Comparison of ENCODE assay signal across 8 cellular contexts in the genomic region with DNA sequence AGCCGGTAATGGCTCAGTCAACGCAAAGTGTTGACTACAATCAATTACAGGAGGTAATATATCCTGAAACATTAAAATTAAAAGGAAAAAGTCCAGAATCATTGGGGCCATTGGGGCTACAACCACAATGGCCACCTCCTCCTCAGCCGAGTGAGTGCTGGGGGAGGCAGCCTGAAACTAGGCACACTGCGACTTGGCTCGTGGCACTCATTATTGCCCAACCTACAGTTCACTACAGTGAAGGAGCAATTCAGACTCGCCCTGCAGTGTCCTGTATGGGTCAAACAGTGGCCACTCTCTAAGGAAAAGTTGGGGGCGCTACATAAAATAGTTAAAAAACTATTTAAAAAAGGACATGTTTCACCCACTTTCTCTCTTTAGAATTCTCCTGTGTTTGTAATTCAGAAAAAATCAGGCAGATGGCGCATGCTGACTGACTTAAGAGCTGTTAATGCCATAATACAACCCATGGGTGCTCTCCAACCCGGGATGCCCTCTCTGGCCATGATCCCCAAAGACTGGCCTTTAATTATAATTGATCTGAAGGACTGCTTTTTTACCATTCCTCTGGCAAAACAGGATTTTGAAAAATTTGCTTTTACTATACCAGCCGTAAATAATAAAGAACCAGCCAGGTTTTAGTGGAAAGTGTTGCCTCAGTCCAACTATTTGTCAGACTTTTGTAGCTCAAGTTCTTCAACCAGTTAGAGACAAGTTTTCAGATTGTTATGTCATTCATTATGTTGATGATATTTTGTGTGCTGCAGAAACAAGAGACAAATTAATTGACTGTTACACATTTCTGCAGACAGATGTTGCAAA. TPM values are rescaled to one million over a fixed set of nuclear protein-coding genes. Genes with fewer than 3 reads are reported as not detected.
A peak's percentile ranks its signal among the peaks of the same experiment; 100 is the strongest.
DNase-seq lines count a peak whose midpoint lies in the region; ATAC-seq and TF ChIP-seq lines count a peak whose summit lies in the region.
"Not testable (repeated sequence)": the region's sequence is repeated elsewhere in the genome, so short reads cannot be mapped to it uniquely, and the experiment has no call there.

No MANE protein-coding gene starts in this region.

- H3K27me3 Mint-ChIP-seq in activated naive CD4-positive, alpha-beta T cell treated with anti-CD3 and anti-CD28 coated beads, Interleukin-2, amount 10 ng/mL, durations not matched to agents 7 days and 5 days = not testable (repeated sequence)

- H3K27me3 ChIP-seq in RWPE2 (ENCODE audit: insufficient read depth, poor library complexity, severe bottlenecking); esophagus muscularis mucosa: not testable (repeated sequence)

- not testable (repeated sequence) for H3K27ac Mint-ChIP-seq in activated naive CD4-positive, alpha-beta T cell treated with anti-CD3 and anti-CD28 coated beads, Interleukin-2, amount 10 ng/mL, durations not matched to agents 7 days and 5 days

- 77% methylated on average over 10 of the region's 10 CpGs for WGBS in esophagus muscularis mucosa

- CTCF ChIA-PET in activated naive CD4-positive, alpha-beta T cell treated with anti-CD3 and anti-CD28 coated beads, Interleukin-2, amount 10 ng/mL, durations not matched to agents 7 days and 5 days (lab: Charles Lee) = interaction anchor here (0.6 to 1.7 kb wide), 6 partner anchors 8 to 280 kb away, joined by 3 to 8 read pairs (median 4); no protein-coding TSS in a partner anchor

- H3K4me1 ChIP-seq in RWPE2 (ENCODE audit: insufficient read depth, poor library complexity, severe bottlenecking); esophagus muscularis mucosa: not testable (repeated sequence)

- peak; percentile 58; the same call in 1 of the 3 replicates for ATAC-seq in RWPE2 (ENCODE audit: low read depth)

- H3K4me3 ChIP-seq in AG09309 (ENCODE audit: control insufficient read depth, low read depth, low read length); RWPE2 (ENCODE audit: severe bottlenecking); esophagus muscularis mucosa: not testable (repeated sequence)

- not testable (repeated sequence) for H3K4me3 Mint-ChIP-seq in activated naive CD4-positive, alpha-beta T cell treated with anti-CD3 and anti-CD28 coated beads, Interleukin-2, amount 10 ng/mL, durations not matched to agents 7 days and 5 days

- TF ChIP-seq POLR2A in esophagus muscularis mucosa (IDR thresholded peaks at IDR 0.05; ENCODE audit: low read depth) = not testable (repeated sequence)

- peaks cover 15% of the 10 kb centered on the region for H3K36me3 Mint-ChIP-seq in activated naive CD4-positive, alpha-beta T cell treated with anti-CD3 and anti-CD28 coated beads, Interleukin-2, amount 10 ng/mL, durations not matched to agents 7 days and 5 days

- not testable (repeated sequence) for H3K4me1 Mint-ChIP-seq in activated naive CD4-positive, alpha-beta T cell treated with anti-CD3 and anti-CD28 coated beads, Interleukin-2, amount 10 ng/mL, durations not matched to agents 7 days and 5 days

- DNase-seq in AG09309 (ENCODE audit: low read depth) (peak; percentile 8), NAMALWA (ENCODE audit: low spot score) (peak; percentile 73), kidney tubule cell (ENCODE audit: low spot score) (peak; percentile 47), putamen (ENCODE audit: low spot score) (peak; percentile 45)
- DNase-seq in GM10266 (ENCODE audit: extremely low spot score); RWPE2 (ENCODE audit: low spot score); esophagus muscularis mucosa (ENCODE audit: extremely low spot score): not testable (repeated sequence)
- peak; percentile 43 for DNase-seq in activated naive CD4-positive, alpha-beta T cell treated with anti-CD3 and anti-CD28 coated beads, Interleukin-2, amount 10 ng/mL, durations not matched to agents 7 days and 5 days

- TF ChIP-seq EP300 in esophagus muscularis mucosa (IDR thresholded peaks at IDR 0.05) = not testable (repeated sequence)

- peak; percentile 46 for TF ChIP-seq CTCF in AG09309 (IDR thresholded peaks at IDR 0.05; ENCODE audit: control insufficient read depth, insufficient read depth, low read depth, low read length, missing control alignments)
- TF ChIP-seq CTCF in GM10266 (IDR thresholded peaks at IDR 0.05; ENCODE audit: control insufficient read depth, insufficient read depth, low read depth, missing control alignments) = peak; percentile 10
- TF ChIP-seq CTCF in RWPE2 (IDR thresholded peaks at IDR 0.05; ENCODE audit: poor library complexity, severe bottlenecking) = peak; percentile 79
- TF ChIP-seq CTCF in esophagus muscularis mucosa (IDR thresholded peaks at IDR 0.05) = peak; percentile 50 to 55 (median 54)

- 0 out of 2 replicates have a peak, but pooled peaks cover 11% of the 10 kb centered on the region for H3K36me3 ChIP-seq in RWPE2 (ENCODE audit: low read depth)
- H3K36me3 ChIP-seq in esophagus muscularis mucosa = not testable (repeated sequence)

- H3K9me3 ChIP-seq in RWPE2 (ENCODE audit: severe bottlenecking); esophagus muscularis mucosa: not testable (repeated sequence)

- H3K9me3 Mint-ChIP-seq in activated naive CD4-positive, alpha-beta T cell treated with anti-CD3 and anti-CD28 coated beads, Interleukin-2, amount 10 ng/mL, durations not matched to agents 7 days and 5 days = peaks cover 20% of the 10 kb centered on the region

- intact Hi-C loops in esophagus muscularis mucosa (cut with DNase I) = not testable (repeated sequence)

- not testable (repeated sequence) for H3K27ac ChIP-seq in RWPE2 (ENCODE audit: poor library complexity, severe bottlenecking); esophagus muscularis mucosa (replicated peaks in 1 of 4)

RNA-seq across cellular contexts. Expression of a gene that starts 22.4 kb away (rescaled TPM):
- total RNA-seq in esophagus muscularis mucosa = 10 to 100 TPM; 15.3 to 36.5 (median 19.8) TPM

RNA-seq across cellular contexts. Expression of a gene that starts 29.8 kb away (rescaled TPM):
- total RNA-seq in esophagus muscularis mucosa = 1 to 10 TPM; 4.3 to 8.4 (median 6.2) TPM

RNA-seq across cellular contexts. Expression of a gene that starts 29.9 kb away (rescaled TPM):
- total RNA-seq in esophagus muscularis mucosa = 10 to 100 TPM; 39.5 to 94.2 (median 55.6) TPM

RNA-seq across cellular contexts. Expression of a gene that starts 33.7 kb away (rescaled TPM):
- 10 to 100 TPM; 21.4 to 44.5 (median 37.5) TPM for total RNA-seq in esophagus muscularis mucosa

Comparison
In these comparisons a context has a peak if more than half of its experiments do, and no peak if none do; other contexts are left out.
1. CTCF ChIP-seq: peak in every context shown above with its lines; median percentile 79 in RWPE2; 54 in esophagus muscularis mucosa; 46 in AG09309; 10 in GM10266.